Comparison of ENCODE assay signal across 16 cellular contexts in genomic region chr4:134787315-134787714, GRCh38.
A peak's percentile ranks its signal among the peaks of the same experiment; 100 is the strongest.
DNase-seq lines count a peak whose midpoint lies in the region; ATAC-seq and TF ChIP-seq lines count a peak whose summit lies in the region.
"Had no signal": no experiment of that assay in that cellular context is flagged by ENCODE, and none has a peak within 500 bp of the region (broad histone marks: within the 10 kb centered on the region; RNA-seq: fewer than 3 reads in every experiment).

No MANE protein-coding gene starts in this region.

- intact Hi-C loops in heart right ventricle (cut with DNase I), result no loop called here
- intact Hi-C loops in CD4-positive, alpha-beta T cell (cut with DNase I, micrococcal nuclease), result no loop called here

- H3K4me3 ChIP-seq in brain microvascular endothelial cell (ENCODE audit: low read depth, low read length) (no peak overlapping the region), heart right ventricle (no peak overlapping the region)
- H3K4me3 ChIP-seq: SJSA1 had no signal

- TF ChIP-seq CTCF in brain microvascular endothelial cell (IDR thresholded peaks at IDR 0.05; ENCODE audit: low read depth, low read length, missing control alignments), result no peak
- TF ChIP-seq CTCF in heart right ventricle (IDR thresholded peaks at IDR 0.05), result no peak
- TF ChIP-seq CTCF in CD4-positive, alpha-beta T cell (IDR thresholded peaks at IDR 0.05), result no peak

- ATAC-seq in heart right ventricle, result no peak
- ATAC-seq in CD4-positive, alpha-beta T cell (ENCODE audit: poor library complexity), result no peak
- ATAC-seq in HG02571 (IDR thresholded peaks at IDR 0.05; ENCODE audit: unreplicated experiment), result no peak

- no peaks in the 10 kb centered on the region for H3K36me3 ChIP-seq in brain microvascular endothelial cell (replicated peaks)
- H3K36me3 ChIP-seq in heart right ventricle, result no peaks in the 10 kb centered on the region
- H3K36me3 ChIP-seq: SJSA1 had no signal

- H3K36me3 Mint-ChIP-seq in CD4-positive, alpha-beta T cell (ENCODE audit: low read depth), result no peaks in the 10 kb centered on the region
- H3K36me3 Mint-ChIP-seq: CD14-positive monocyte, IgD-negative memory B cell had no signal

- 74 to 83% methylated on average over 1 of the region's 1 CpG for WGBS in heart right ventricle, 2 donors

- H3K9me3 Mint-ChIP-seq in CD4-positive, alpha-beta T cell, result peaks cover 18% of the 10 kb centered on the region

- no peak overlapping the region for H3K4me3 Mint-ChIP-seq in CD4-positive, alpha-beta T cell
- H3K4me3 Mint-ChIP-seq: CD14-positive monocyte, IgD-negative memory B cell had no signal

- CTCF ChIA-PET in CD4-positive, alpha-beta T cell (lab: Charles Lee), result no interaction called here

- peaks cover 0 to 32% (median 0%) of the 10 kb centered on the region in 11 donors for H3K9me3 ChIP-seq in heart right ventricle
- H3K9me3 ChIP-seq in CD4-positive, alpha-beta T cell (ENCODE audit: control insufficient read depth, low read length), result no peaks in the 10 kb centered on the region
- H3K9me3 ChIP-seq: Caco-2, SJSA1 had no signal

- POLR2A ChIA-PET in CD4-positive, alpha-beta T cell (lab: Charles Lee), result no interaction called here

- H3K27me3 ChIP-seq in brain microvascular endothelial cell (replicated peaks), result no peaks in the 10 kb centered on the region
- no peaks in the 10 kb centered on the region for H3K27me3 ChIP-seq in heart right ventricle
- H3K27me3 ChIP-seq in CD4-positive, alpha-beta T cell (ENCODE audit: control insufficient read depth, insufficient read depth, low read length), result no peaks in the 10 kb centered on the region
- H3K27me3 ChIP-seq: SJSA1 had no signal

- DNase-seq in EH (ENCODE audit: low read depth) (peak; percentile 62), HS-5 (ENCODE audit: low read depth) (peak; percentile 26), brain microvascular endothelial cell (peak; percentile 1), iris pigment epithelial cell (ENCODE audit: low read depth) (peak; percentile 12), heart right ventricle (no peak)
- DNase-seq in CD4-positive, alpha-beta T cell, result no peak
- DNase-seq: Caco-2, GDM1, GOT3, NCI-H226, NCI-H526 had no signal

- no peaks in the 10 kb centered on the region for H3K27me3 Mint-ChIP-seq in CD4-positive, alpha-beta T cell
- H3K27me3 Mint-ChIP-seq: IgD-negative memory B cell had no signal

- H3K27ac ChIP-seq in brain microvascular endothelial cell (peak overlapping the region; percentile 29), heart right ventricle (no peak overlapping the region)
- no peak overlapping the region for H3K27ac ChIP-seq in CD4-positive, alpha-beta T cell (ENCODE audit: low read depth, low read length)
- H3K27ac ChIP-seq: RWPE1, SJSA1 had no signal

- H3K4me1 Mint-ChIP-seq in CD4-positive, alpha-beta T cell (ENCODE audit: low read depth), result no peaks in the 10 kb centered on the region
- H3K4me1 Mint-ChIP-seq: CD14-positive monocyte, IgD-negative memory B cell had no signal

- in situ Hi-C loops in brain microvascular endothelial cell (cut with HindIII; ENCODE audit: low pct_ligation_motif_present, low sequenced_read_pairs), result no loop called here

- H3K27ac Mint-ChIP-seq in CD4-positive, alpha-beta T cell, result no peak overlapping the region
- H3K27ac Mint-ChIP-seq: CD14-positive monocyte, IgD-negative memory B cell had no signal

- H3K4me1 ChIP-seq in heart right ventricle, result no peaks in the 10 kb centered on the region
- H3K4me1 ChIP-seq: Caco-2, SJSA1 had no signal

Comparison
In these comparisons a context has a peak if more than half of its experiments do, and no peak if none do; other contexts are left out.
1. DNase-seq: peak in EH (single experiment), HS-5 (single experiment), brain microvascular endothelial cell (single experiment) and iris pigment epithelial cell (single experiment); none in heart right ventricle (0 of 2) and CD4-positive, alpha-beta T cell (0 of 10).